13 cellular contexts compared by ENCODE assay signal in the genomic region with DNA sequence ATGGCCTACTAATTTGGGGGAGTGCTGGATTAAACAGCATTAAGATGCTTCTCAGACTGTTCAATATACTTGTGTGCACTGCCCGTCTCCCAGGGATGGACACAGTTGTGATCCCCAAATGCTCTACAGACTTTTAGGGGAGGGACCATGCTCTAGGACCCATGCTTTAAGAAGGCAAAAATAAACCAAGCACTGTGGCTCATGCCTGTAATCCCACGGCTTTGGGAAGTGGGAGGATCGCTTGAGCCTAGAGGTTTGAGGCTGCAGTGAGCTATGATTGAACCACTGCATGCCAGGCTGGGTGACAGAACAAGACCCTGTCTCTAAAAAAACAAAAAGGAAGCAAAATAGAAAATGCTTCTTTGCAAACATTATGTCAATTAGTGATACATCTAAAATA.
A peak's percentile ranks its signal among the peaks of the same experiment; 100 is the strongest.
DNase-seq lines count a peak whose midpoint lies in the region; ATAC-seq and TF ChIP-seq lines count a peak whose summit lies in the region.
"Had no signal": no experiment of that assay in that cellular context is flagged by ENCODE, and none has a peak within 500 bp of the region (broad histone marks: within the 10 kb centered on the region; RNA-seq: fewer than 3 reads in every experiment).

No MANE protein-coding gene starts in this region.

- no peaks in the 10 kb centered on the region for H3K9me3 ChIP-seq in SU-DHL-6 (ENCODE audit: insufficient read depth, low read length)
- no peaks in the 10 kb centered on the region for H3K9me3 ChIP-seq in effector memory CD4-positive, alpha-beta T cell (ENCODE audit: control insufficient read depth, low read length)
- H3K9me3 ChIP-seq: Caco-2 had no signal

- no peaks in the 10 kb centered on the region for H3K9me3 Mint-ChIP-seq in activated T-cell treated with anti-CD3 and anti-CD28 coated beads, Interleukin-2, amount 50 U/mL, for 24 hours
- H3K9me3 Mint-ChIP-seq: neural crest cell; stimulated activated naive CD8-positive, alpha-beta T cell treated with anti-CD3 and anti-CD28 coated beads, Interleukin-15, Interleukin-2, amounts not matched to agents 100 ng/mL and 50 ng/mL, for 24 hours had no signal

- H3K9me2 ChIP-seq in SU-DHL-6 (replicated peaks; ENCODE audit: insufficient read depth, low read length): no peaks in the 10 kb centered on the region

- no peaks in the 10 kb centered on the region for H3K27me3 ChIP-seq in SU-DHL-6 (ENCODE audit: low read length)
- no peaks in the 10 kb centered on the region for H3K27me3 ChIP-seq in effector memory CD4-positive, alpha-beta T cell (replicated peaks; ENCODE audit: control insufficient read depth, insufficient read depth, low read length, poor library complexity, severe bottlenecking)
- H3K27me3 ChIP-seq: ascending aorta had no signal

- H3K4me3 Mint-ChIP-seq in activated T-cell treated with anti-CD3 and anti-CD28 coated beads, Interleukin-2, amount 50 U/mL, for 24 hours: no peak overlapping the region
- H3K4me3 Mint-ChIP-seq: neural crest cell; stimulated activated naive CD8-positive, alpha-beta T cell treated with anti-CD3 and anti-CD28 coated beads, Interleukin-15, Interleukin-2, amounts not matched to agents 100 ng/mL and 50 ng/mL, for 24 hours had no signal

- H3K36me3 ChIP-seq in SU-DHL-6 (ENCODE audit: low read length): 0 out of 2 replicates have a peak, but pooled peaks cover 1% of the 10 kb centered on the region
- peaks cover 6% of the 10 kb centered on the region for H3K36me3 ChIP-seq in effector memory CD4-positive, alpha-beta T cell (ENCODE audit: control insufficient read depth, insufficient read depth, low read length)

- peak overlapping the region; percentile 15 for H3K4me2 ChIP-seq in SU-DHL-6 (ENCODE audit: low read depth, low read length, poor library complexity, severe bottlenecking)

- H3K36me3 Mint-ChIP-seq in activated T-cell treated with anti-CD3 and anti-CD28 coated beads, Interleukin-2, amount 50 U/mL, for 24 hours (ENCODE audit: low read depth): peaks cover 71% of the 10 kb centered on the region

- no peaks in the 10 kb centered on the region for H4K20me1 ChIP-seq in SU-DHL-6 (ENCODE audit: low read depth, low read length)

- peaks cover 69% of the 10 kb centered on the region for H3K4me1 ChIP-seq in effector memory CD4-positive, alpha-beta T cell (ENCODE audit: control insufficient read depth, insufficient read depth, low read length, poor library complexity, severe bottlenecking)
- H3K4me1 ChIP-seq: ascending aorta, Caco-2 had no signal

- no peaks in the 10 kb centered on the region for H3K79me2 ChIP-seq in SU-DHL-6 (ENCODE audit: insufficient read depth, low read length)

- H2AFZ ChIP-seq in SU-DHL-6 (ENCODE audit: low read depth, low read length, severe bottlenecking): no peak overlapping the region

- no peak for TF ChIP-seq CTCF in SU-DHL-6 (IDR thresholded peaks at IDR 0.05; ENCODE audit: insufficient read depth, low read length, poor library complexity, severe bottlenecking)

- H3K4me1 Mint-ChIP-seq in activated T-cell treated with anti-CD3 and anti-CD28 coated beads, Interleukin-2, amount 50 U/mL, for 24 hours (ENCODE audit: low read depth): peaks cover 68% of the 10 kb centered on the region

- peaks cover 7% of the 10 kb centered on the region; the same call in 1 of the 2 replicates for H3F3A ChIP-seq in SU-DHL-6 (ENCODE audit: insufficient read depth)

- no peak overlapping the region for H3K4me3 ChIP-seq in SU-DHL-6 (ENCODE audit: insufficient read depth, low read length, poor library complexity, severe bottlenecking)
- peak overlapping the region; percentile 2 for H3K4me3 ChIP-seq in effector memory CD4-positive, alpha-beta T cell (ENCODE audit: insufficient read depth, low read depth, low read length, poor library complexity, severe bottlenecking)
- H3K4me3 ChIP-seq: ascending aorta had no signal

- H3K27ac ChIP-seq in SU-DHL-6 (ENCODE audit: low read depth, low read length) (peak overlapping the region; percentile 88), substantia nigra (ENCODE audit: low read depth, low read length, poor library complexity, severe bottlenecking) (peak overlapping the region; percentile 39)
- peak overlapping the region; percentile 62 for H3K27ac ChIP-seq in effector memory CD4-positive, alpha-beta T cell (ENCODE audit: insufficient read depth, low read length, poor library complexity, severe bottlenecking)
- H3K27ac ChIP-seq: ascending aorta had no signal

- H3K27ac Mint-ChIP-seq in activated T-cell treated with anti-CD3 and anti-CD28 coated beads, Interleukin-2, amount 50 U/mL, for 24 hours: peak overlapping the region; percentile 61

- H3K27me3 Mint-ChIP-seq in activated T-cell treated with anti-CD3 and anti-CD28 coated beads, Interleukin-2, amount 50 U/mL, for 24 hours: no peaks in the 10 kb centered on the region
- H3K27me3 Mint-ChIP-seq: stimulated activated naive CD8-positive, alpha-beta T cell treated with anti-CD3 and anti-CD28 coated beads, Interleukin-15, Interleukin-2, amounts not matched to agents 100 ng/mL and 50 ng/mL, for 24 hours had no signal

- ATAC-seq in HG02973 (IDR thresholded peaks at IDR 0.05; ENCODE audit: unreplicated experiment): no peak

- DNase-seq in activated T-cell treated with anti-CD3 and anti-CD28 coated beads, Interleukin-2, amount 50 U/mL, for 24 hours: no peak
- DNase-seq in activated T-cell treated with anti-CD3 and anti-CD28 coated beads, Interleukin-2, amount 50 U/mL, for 48 hours: no peak
- no peak for DNase-seq in effector memory CD4-positive, alpha-beta T cell
- peak in 1 of 49 donors; percentile 23 for DNase-seq in substantia nigra (lab: John Stamatoyannopoulos, UW)
- no peak for DNase-seq in NCI-H2196 (lab: John Stamatoyannopoulos, UW; ENCODE audit: unreplicated experiment)
- DNase-seq in Ammon's horn (ENCODE audit: low spot score): no peak
- DNase-seq: Caco-2, Right ventricle myocardium superior had no signal

- H3K9ac ChIP-seq in SU-DHL-6 (ENCODE audit: low read length): no peak overlapping the region
